17 cellular contexts compared by ENCODE assay signal in genomic region chr1:22816803-22817202, GRCh38.
A peak's percentile ranks its signal among the peaks of the same experiment; 100 is the strongest.
DNase-seq lines count a peak whose midpoint lies in the region; ATAC-seq, FAIRE-seq and TF ChIP-seq lines count a peak whose summit lies in the region.
"Had no signal": no experiment of that assay in that cellular context is flagged by ENCODE, and none has a peak within 500 bp of the region (broad histone marks: within the 10 kb centered on the region; RNA-seq: fewer than 3 reads in every experiment).

No MANE protein-coding gene starts in this region.

- H3K79me2 ChIP-seq in Karpas-422 (ENCODE audit: low read length), result no peaks in the 10 kb centered on the region

- H3K4me2 ChIP-seq in Karpas-422 (ENCODE audit: low read depth, low read length, poor library complexity, severe bottlenecking) (no peak overlapping the region), neuronal stem cell (ENCODE audit: insufficient read depth, low read length, poor library complexity, severe bottlenecking) (no peak overlapping the region)
- H3K4me2 ChIP-seq: A549 had no signal

- DNase-seq in Karpas-422 (no peak), bronchial epithelial cell (ENCODE audit: low read depth) (no peak), neuronal stem cell (ENCODE audit: low spot score) (no peak)
- DNase-seq in naive thymus-derived CD4-positive, alpha-beta T cell, result no peak
- DNase-seq: Caco-2; CD8-positive, alpha-beta T cell; DND-41; GDM1 had no signal

- no peak overlapping the region for H4K8ac ChIP-seq in neuronal stem cell (ENCODE audit: low read depth, low read length)

- H3K9ac ChIP-seq in Karpas-422 (ENCODE audit: low read length) (peak overlapping the region; percentile 25; the same call in 1 of the 2 replicates), neuronal stem cell (ENCODE audit: low read depth, low read length, poor library complexity) (peak overlapping the region; percentile 53)

- TF ChIP-seq CTCF in HEK293 (tag by site-specific recombination; IDR thresholded peaks at IDR 0.05) (no peak), bronchial epithelial cell (IDR thresholded peaks at IDR 0.05; ENCODE audit: insufficient read depth, low read length, severe bottlenecking) (no peak)

- no peaks in the 10 kb centered on the region for H3K4me1 ChIP-seq in HEK293 (ENCODE audit: control insufficient read depth, insufficient read depth, low read length)
- peaks cover 65% of the 10 kb centered on the region for H3K4me1 ChIP-seq in Karpas-422 (ENCODE audit: low read length)
- H3K4me1 ChIP-seq in neuronal stem cell (ENCODE audit: control insufficient read depth in 2 of 2, insufficient read depth in 1 of 2, low read depth in 1 of 2, low read length in 2 of 2), result peaks cover 11 to 18% of the 10 kb centered on the region in 2 donors
- H3K4me1 ChIP-seq in naive thymus-derived CD4-positive, alpha-beta T cell (ENCODE audit: control insufficient read depth in 2 of 2, insufficient read depth in 2 of 2, low read length in 2 of 2), result no peaks in the 10 kb centered on the region

- POLR2A ChIA-PET in HEK293 (lab: Yijun Ruan, JAX), result no interaction called here
- POLR2A ChIA-PET in naive thymus-derived CD4-positive, alpha-beta T cell (lab: Charles Lee), result no interaction called here

- no peak for ATAC-seq in naive thymus-derived CD4-positive, alpha-beta T cell
- ATAC-seq in HG03108 (IDR thresholded peaks at IDR 0.05; ENCODE audit: unreplicated experiment) (no peak), GM18909 (IDR thresholded peaks at IDR 0.05; ENCODE audit: poor library complexity, unreplicated experiment) (no peak)
- ATAC-seq: A549; CD8-positive, alpha-beta T cell; HCT116; HepG2 had no signal

- no peak overlapping the region for H3K18ac ChIP-seq in neuronal stem cell (ENCODE audit: low read length)

- no peak overlapping the region for H3K27ac Mint-ChIP-seq in naive thymus-derived CD4-positive, alpha-beta T cell
- H3K27ac Mint-ChIP-seq: CD14-positive monocyte; CD8-positive, alpha-beta T cell had no signal

- WGBS in neuronal stem cell (ENCODE audit: extremely low coverage in 2 of 2, insufficient read length in 2 of 2, insufficient replicate concordance in 1 of 2), 2 donors, result no CpG with 5 or more reads among the region's 5 CpGs

- no peak overlapping the region for H2BK12ac ChIP-seq in neuronal stem cell (ENCODE audit: low read length)

- H3K9me2 ChIP-seq in Karpas-422 (replicated peaks; ENCODE audit: insufficient read depth, low read length), result no peaks in the 10 kb centered on the region

- H4K91ac ChIP-seq in neuronal stem cell (ENCODE audit: low read depth, low read length, poor library complexity), result no peak overlapping the region

- H2AK5ac ChIP-seq in neuronal stem cell (ENCODE audit: low read depth, low read length), result no peak overlapping the region

- H2BK5ac ChIP-seq in neuronal stem cell (ENCODE audit: low read length), result no peak overlapping the region

- H3K4me1 Mint-ChIP-seq in naive thymus-derived CD4-positive, alpha-beta T cell, result no peaks in the 10 kb centered on the region
- H3K4me1 Mint-ChIP-seq: CD14-positive monocyte had no signal

- H3K9me3 Mint-ChIP-seq in naive thymus-derived CD4-positive, alpha-beta T cell, result no peaks in the 10 kb centered on the region
- H3K9me3 Mint-ChIP-seq: CD14-positive monocyte; CD8-positive, alpha-beta T cell had no signal

- no peak overlapping the region for H3K14ac ChIP-seq in neuronal stem cell (ENCODE audit: low read length)

- H3K27me3 ChIP-seq in Karpas-422 (ENCODE audit: low read length), result no peaks in the 10 kb centered on the region
- H3K27me3 ChIP-seq in bronchial epithelial cell (ENCODE audit: control insufficient read depth, insufficient read depth, low read length), result no peaks in the 10 kb centered on the region
- H3K27me3 ChIP-seq in neuronal stem cell (ENCODE audit: control insufficient read depth in 3 of 3, insufficient read depth in 3 of 3, low read depth in 1 of 3, low read length in 3 of 3), result no peaks in the 10 kb centered on the region
- H3K27me3 ChIP-seq in naive thymus-derived CD4-positive, alpha-beta T cell (ENCODE audit: control insufficient read depth in 2 of 2, insufficient read depth in 2 of 2, low read length in 2 of 2), result no peaks in the 10 kb centered on the region

- no peaks in the 10 kb centered on the region for H4K20me1 ChIP-seq in Karpas-422 (ENCODE audit: insufficient read depth, low read depth, low read length)

- peaks cover 0 to 7% (median 0%) of the 10 kb centered on the region in 5 donors for H3K27me3 Mint-ChIP-seq in naive thymus-derived CD4-positive, alpha-beta T cell

- no peak overlapping the region for H2BK120ac ChIP-seq in neuronal stem cell (ENCODE audit: low read depth, low read length)

- no peak overlapping the region for H3K23ac ChIP-seq in neuronal stem cell (ENCODE audit: low read depth, low read length, poor library complexity)

- CTCF ChIA-PET in HEK293 (lab: Yijun Ruan, JAX), result interaction anchor here (1.0 kb wide), 1 partner anchor 112 kb away, joined by 3 read pairs; no protein-coding TSS in a partner anchor
- CTCF ChIA-PET in naive thymus-derived CD4-positive, alpha-beta T cell (lab: Charles Lee), result no interaction called here

- intact Hi-C loops in naive thymus-derived CD4-positive, alpha-beta T cell (cut with micrococcal nuclease), result no loop called here

- H3K36me3 ChIP-seq in HEK293 (ENCODE audit: control insufficient read depth in 2 of 2, insufficient read depth in 1 of 2, low read length in 2 of 2), result no peaks in the 10 kb centered on the region
- no peaks in the 10 kb centered on the region for H3K36me3 ChIP-seq in Karpas-422 (ENCODE audit: insufficient read depth, low read length)
- no peaks in the 10 kb centered on the region for H3K36me3 ChIP-seq in bronchial epithelial cell (ENCODE audit: control insufficient read depth, insufficient read depth, low read length)
- H3K36me3 ChIP-seq in neuronal stem cell (replicated peaks in 1 of 2; ENCODE audit: control insufficient read depth in 2 of 2, insufficient read depth in 2 of 2, low read length in 2 of 2), result peaks cover 0 to 2% of the 10 kb centered on the region in 2 donors
- no peaks in the 10 kb centered on the region for H3K36me3 ChIP-seq in naive thymus-derived CD4-positive, alpha-beta T cell (ENCODE audit: control insufficient read depth in 2 of 3, insufficient read depth in 3 of 3, low read length in 3 of 3)

- no peak overlapping the region for H3K4ac ChIP-seq in neuronal stem cell (ENCODE audit: low read length)

- H3K4me3 ChIP-seq in HEK293 (ENCODE audit: low read depth, low read length) (no peak overlapping the region), Karpas-422 (ENCODE audit: low read length) (no peak overlapping the region), bronchial epithelial cell (ENCODE audit: low read depth, low read length) (no peak overlapping the region), neuronal stem cell (ENCODE audit: low read length in 2 of 2) (no peak overlapping the region)
- H3K4me3 ChIP-seq in naive thymus-derived CD4-positive, alpha-beta T cell (ENCODE audit: low read length), result no peak overlapping the region
- H3K4me3 ChIP-seq: A549 had no signal

- H3K4me3 Mint-ChIP-seq in naive thymus-derived CD4-positive, alpha-beta T cell, result no peak overlapping the region
- H3K4me3 Mint-ChIP-seq: CD14-positive monocyte; CD8-positive, alpha-beta T cell had no signal

- H3K79me1 ChIP-seq in neuronal stem cell (ENCODE audit: low read depth, low read length), result no peaks in the 10 kb centered on the region

- H3K36me3 Mint-ChIP-seq in naive thymus-derived CD4-positive, alpha-beta T cell, result no peaks in the 10 kb centered on the region
- H3K36me3 Mint-ChIP-seq: CD14-positive monocyte; CD8-positive, alpha-beta T cell had no signal

- no peaks in the 10 kb centered on the region for H3K9me3 ChIP-seq in HEK293 (ENCODE audit: control insufficient read depth, insufficient read depth, low read depth, low read length)
- H3K9me3 ChIP-seq in Karpas-422 (ENCODE audit: low read length), result no peaks in the 10 kb centered on the region
- no peaks in the 10 kb centered on the region for H3K9me3 ChIP-seq in neuronal stem cell (replicated peaks in 1 of 2; ENCODE audit: control insufficient read depth in 2 of 2, insufficient read depth in 1 of 2, low read depth in 1 of 2, low read length in 2 of 2)
- H3K9me3 ChIP-seq in naive thymus-derived CD4-positive, alpha-beta T cell (ENCODE audit: control insufficient read depth in 2 of 3, low read length in 3 of 3), result no peaks in the 10 kb centered on the region
- H3K9me3 ChIP-seq: A549, Caco-2 had no signal

- H2AFZ ChIP-seq in Karpas-422 (ENCODE audit: low read length) (no peak overlapping the region), neuronal stem cell (ENCODE audit: low read length) (no peak overlapping the region)

- FAIRE-seq in bronchial epithelial cell (lab: Jason Lieb, UNC), result peak; percentile 40
- FAIRE-seq: A549, H54, HepG2, HTR-8/SVneo had no signal

- H3K27ac ChIP-seq in HEK293 (ENCODE audit: extremely low read depth, low read depth, low read length), result no peak overlapping the region
- H3K27ac ChIP-seq in Karpas-422 (ENCODE audit: low read length), result no peak overlapping the region
- H3K27ac ChIP-seq in neuronal stem cell (replicated peaks; ENCODE audit: low read length), result no peak overlapping the region
- H3K27ac ChIP-seq in naive thymus-derived CD4-positive, alpha-beta T cell (ENCODE audit: low read depth, low read length), result no peak overlapping the region

- H2BK15ac ChIP-seq in neuronal stem cell (ENCODE audit: low read length), result peak overlapping the region; percentile 51

TF ChIP-seq in HEK293, 187 proteins besides CTCF, POLR2A, EP300 and RAD21:
- TF ChIP-seq ZIC2 (tag by site-specific recombination; IDR thresholded peaks at IDR 0.05) (peak; percentile 74), TRIM28 (IDR thresholded peaks at IDR 0.05; ENCODE audit: borderline replicate concordance, low read length) (no peak), ZNF639 (tag by site-specific recombination; IDR thresholded peaks at IDR 0.05) (no peak), OVOL3 (tag by site-specific recombination; IDR thresholded peaks at IDR 0.05) (no peak), ZNF341 (tag by site-specific recombination; IDR thresholded peaks at IDR 0.05; ENCODE audit: low read depth) (no peak)
TF ChIP-seq in HEK293: peak in this region for 1.
